In the genomic region with DNA sequence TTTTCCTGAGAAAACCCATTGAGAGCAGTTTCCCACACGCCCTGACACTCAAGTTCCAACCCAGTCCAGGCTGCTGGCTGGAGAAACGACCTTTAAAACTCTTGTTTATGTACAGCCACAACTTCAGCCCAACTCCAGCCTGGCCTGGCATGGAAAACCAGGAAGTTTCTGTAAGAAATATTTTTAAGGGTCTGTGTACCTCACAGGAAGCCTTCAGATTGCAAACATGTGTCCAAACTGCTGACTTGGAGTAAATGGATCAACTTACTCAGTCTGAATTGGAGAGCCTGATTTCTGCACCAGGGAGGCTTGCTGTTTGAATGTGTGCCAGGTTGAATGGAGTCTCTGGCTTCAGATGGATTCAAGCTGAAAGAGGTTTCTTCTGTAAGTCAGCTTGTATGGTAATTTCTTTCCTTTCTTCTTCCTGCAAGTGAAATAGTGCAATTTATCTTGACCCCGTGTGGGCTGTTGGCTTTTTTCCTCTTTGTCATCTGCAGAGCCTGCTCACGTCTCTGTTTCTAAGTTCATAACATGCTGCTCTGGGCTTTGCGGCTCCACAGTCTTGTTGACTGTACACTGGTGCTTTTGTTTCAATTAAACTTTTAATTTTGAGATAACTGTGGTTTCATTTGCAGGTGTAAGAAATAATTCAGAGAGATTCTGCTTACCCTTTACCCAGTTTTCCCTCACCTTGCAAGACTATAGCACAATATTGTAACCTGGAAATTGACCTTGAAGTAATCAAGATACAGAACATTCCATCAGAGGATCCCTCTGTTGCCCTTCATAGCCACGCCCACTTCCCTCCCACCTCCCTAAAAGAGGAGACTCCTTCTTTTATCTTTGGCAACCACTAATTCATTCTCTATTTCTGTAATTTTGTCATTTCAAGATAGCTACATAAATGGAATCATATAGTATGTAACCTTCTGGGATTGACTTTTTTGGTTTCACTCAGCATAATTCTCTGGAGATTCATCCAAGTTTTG, we compare ENCODE assay signal across 20 cellular contexts.
DNase-seq lines count a peak whose midpoint lies in the region; TF ChIP-seq lines count a peak whose summit lies in the region.
"Had no signal": no experiment of that assay in that cellular context is flagged by ENCODE, and none has a peak within 500 bp of the region (broad histone marks: within the 10 kb centered on the region; RNA-seq: fewer than 3 reads in every experiment).

No MANE protein-coding gene starts in this region.

- intact Hi-C loops in testis (cut with DNase I; ENCODE audit: low total_unique reads) = no loop called here

- peak; percentile 57 for DNase-seq in fibroblast of gingiva (ENCODE audit: low read depth)
- peak; percentile 26 for DNase-seq in left kidney (ENCODE audit: low read depth, low spot score)
- peak; percentile 64 for DNase-seq in testis
- no peak for DNase-seq in H4 (ENCODE audit: low spot score)
- DNase-seq in smooth muscle cell (lab: John Stamatoyannopoulos, UW; ENCODE audit: unreplicated experiment) = no peak
- no peak for DNase-seq in T-helper 2 cell treated with Interferon-gamma antibody and Interleukin-4, amounts not matched to agents 5 μg/mL and 100 μg/mL, for 36 hours (ENCODE audit: low spot score)
- DNase-seq: activated CD8-positive, alpha-beta T cell treated with anti-CD3 and anti-CD28 coated beads for 36 hours; activated T-cell treated with anti-CD3 and anti-CD28 coated beads, Interleukin-2, amount 50 U/mL, for 48 hours; DMS153; effector CD8-positive, alpha-beta T cell; KBM-7; NCI-H226; NK-92 treated with Interleukin-12 subunit alpha and Interleukin-12 subunit beta, amount 100 ng/mL, for 24 hours; substantia nigra had no signal

- no peak overlapping the region for H3K4me3 ChIP-seq in HEK293 (ENCODE audit: low read depth, low read length)
- no peak overlapping the region for H3K4me3 ChIP-seq in testis
- H3K4me3 ChIP-seq in smooth muscle cell = no peak overlapping the region
- H3K4me3 ChIP-seq: cardiac muscle cell, lung had no signal

- H3K4me1 ChIP-seq in HEK293 (ENCODE audit: control insufficient read depth, insufficient read depth, low read length) (no peaks in the 10 kb centered on the region), testis (peaks cover 25% of the 10 kb centered on the region), smooth muscle cell (ENCODE audit: low read depth) (peaks cover 6% of the 10 kb centered on the region)

- H3K9ac ChIP-seq in smooth muscle cell (ENCODE audit: low read depth) = no peak overlapping the region

- H3K27me3 ChIP-seq in testis (no peaks in the 10 kb centered on the region), smooth muscle cell (ENCODE audit: low read depth) (peaks cover 11% of the 10 kb centered on the region)
- H3K27me3 ChIP-seq: cardiac muscle cell had no signal

- H3K27ac ChIP-seq in HEK293 (ENCODE audit: extremely low read depth, low read depth, low read length) (no peak overlapping the region), testis (peak overlapping the region; percentile 2 to 23), smooth muscle cell (ENCODE audit: low read depth) (no peak overlapping the region)
- H3K27ac ChIP-seq: C4-2B, cardiac muscle cell had no signal

- no peak for TF ChIP-seq CTCF in HEK293 (tag by site-specific recombination; IDR thresholded peaks at IDR 0.05)
- no peak for TF ChIP-seq CTCF in testis (IDR thresholded peaks at IDR 0.05)
- no peak for TF ChIP-seq CTCF in smooth muscle cell (IDR thresholded peaks at IDR 0.05; ENCODE audit: borderline replicate concordance, insufficient read depth, poor library complexity, severe bottlenecking)

- H3F3A ChIP-seq in smooth muscle cell (ENCODE audit: low read depth) = no peaks in the 10 kb centered on the region

- no peaks in the 10 kb centered on the region for H4K20me1 ChIP-seq in smooth muscle cell (ENCODE audit: low read depth)

- H3K9me3 ChIP-seq in HEK293 (ENCODE audit: control insufficient read depth, insufficient read depth, low read depth, low read length) (no peaks in the 10 kb centered on the region), testis (no peaks in the 10 kb centered on the region), smooth muscle cell (replicated peaks; ENCODE audit: low read depth) (no peaks in the 10 kb centered on the region)

- no peak overlapping the region for H3K4me2 ChIP-seq in smooth muscle cell

- no peaks in the 10 kb centered on the region for H3K4me1 Mint-ChIP-seq in T-helper 2 cell treated with Interferon-gamma antibody and Interleukin-4, amounts not matched to agents 5 μg/mL and 100 μg/mL, for 36 hours (ENCODE audit: low read depth)

- POLR2A ChIA-PET in HEK293 (lab: Yijun Ruan, JAX) = no interaction called here

- CTCF ChIA-PET in HEK293 (lab: Yijun Ruan, JAX) = interaction anchor here (1.4 kb wide), 1 partner anchor 81 kb away, joined by 4 read pairs; no protein-coding TSS in a partner anchor

- no peaks in the 10 kb centered on the region for H3K36me3 Mint-ChIP-seq in T-helper 2 cell treated with Interferon-gamma antibody and Interleukin-4, amounts not matched to agents 5 μg/mL and 100 μg/mL, for 36 hours (ENCODE audit: low read depth)
- H3K36me3 Mint-ChIP-seq: activated naive CD4-positive, alpha-beta T cell treated with anti-CD3 and anti-CD28 coated beads, Interleukin-2, amount 50 U/mL, for 72 hours; WTC11 had no signal

- no peak overlapping the region for H3K27ac Mint-ChIP-seq in T-helper 2 cell treated with Interferon-gamma antibody and Interleukin-4, amounts not matched to agents 5 μg/mL and 100 μg/mL, for 36 hours
- H3K27ac Mint-ChIP-seq: activated CD8-positive, alpha-beta T cell treated with anti-CD3 and anti-CD28 coated beads for 36 hours; activated naive CD4-positive, alpha-beta T cell treated with anti-CD3 and anti-CD28 coated beads, Interleukin-2, amount 50 U/mL, for 72 hours; WTC11 had no signal

- no peak overlapping the region for H3K4me3 Mint-ChIP-seq in T-helper 2 cell treated with Interferon-gamma antibody and Interleukin-4, amounts not matched to agents 5 μg/mL and 100 μg/mL, for 36 hours
- H3K4me3 Mint-ChIP-seq: activated CD8-positive, alpha-beta T cell treated with anti-CD3 and anti-CD28 coated beads for 36 hours; WTC11 had no signal

- H3K36me3 ChIP-seq in HEK293 (ENCODE audit: control insufficient read depth in 2 of 2, insufficient read depth in 1 of 2, low read length in 2 of 2) = no peaks in the 10 kb centered on the region
- no peaks in the 10 kb centered on the region for H3K36me3 ChIP-seq in testis (ENCODE audit: low read depth, missing control alignments)
- no peaks in the 10 kb centered on the region for H3K36me3 ChIP-seq in smooth muscle cell (ENCODE audit: low read depth)
- H3K36me3 ChIP-seq: cardiac muscle cell had no signal

- H3K27me3 Mint-ChIP-seq in T-helper 2 cell treated with Interferon-gamma antibody and Interleukin-4, amounts not matched to agents 5 μg/mL and 100 μg/mL, for 36 hours (ENCODE audit: low read depth) = peaks cover 11% of the 10 kb centered on the region

- WGBS in testis, 2 donors = 12 to 16% methylated on average over 6 of the region's 6 CpGs
- whole genome bisulfite sequencing in smooth muscle cell (ENCODE audit: low lambda C conversion rate) = 60% methylated on average over 6 of the region's 6 CpGs

- no peak for TF ChIP-seq POLR2A in testis (IDR thresholded peaks at IDR 0.05)

- no peak overlapping the region for H2AFZ ChIP-seq in smooth muscle cell (ENCODE audit: low read depth)

- no peaks in the 10 kb centered on the region for H3K79me2 ChIP-seq in smooth muscle cell (ENCODE audit: low read depth)

- no peaks in the 10 kb centered on the region for H3K9me3 Mint-ChIP-seq in T-helper 2 cell treated with Interferon-gamma antibody and Interleukin-4, amounts not matched to agents 5 μg/mL and 100 μg/mL, for 36 hours
- H3K9me3 Mint-ChIP-seq: activated CD8-positive, alpha-beta T cell treated with anti-CD3 and anti-CD28 coated beads for 36 hours had no signal

TF ChIP-seq in HEK293, 187 proteins besides CTCF, POLR2A, EP300 and RAD21:
- no peak for TF ChIP-seq SP2 (tag by site-specific recombination; IDR thresholded peaks at IDR 0.05)
- TF ChIP-seq, protein P1, sequence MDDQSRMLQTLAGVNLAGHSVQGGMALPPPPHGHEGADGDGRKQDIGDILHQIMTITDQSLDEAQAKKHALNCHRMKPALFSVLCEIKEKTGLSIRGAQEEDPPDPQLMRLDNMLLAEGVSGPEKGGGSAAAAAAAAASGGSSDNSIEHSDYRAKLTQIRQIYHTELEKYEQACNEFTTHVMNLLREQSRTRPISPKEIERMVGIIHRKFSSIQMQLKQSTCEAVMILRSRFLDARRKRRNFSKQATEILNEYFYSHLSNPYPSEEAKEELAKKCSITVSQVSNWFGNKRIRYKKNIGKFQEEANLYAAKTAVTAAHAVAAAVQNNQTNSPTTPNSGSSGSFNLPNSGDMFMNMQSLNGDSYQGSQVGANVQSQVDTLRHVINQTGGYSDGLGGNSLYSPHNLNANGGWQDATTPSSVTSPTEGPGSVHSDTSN (CRISPR knock-in tag; IDR thresholded peaks at IDR 0.05) = no peak
- peak; percentile 31; the same call in 1 of the 2 replicates for TF ChIP-seq ZBTB17 (tag by site-specific recombination; IDR thresholded peaks at IDR 0.05)
- TF ChIP-seq ZNF514 (tag by site-specific recombination; IDR thresholded peaks at IDR 0.05) = no peak
- no peak for TF ChIP-seq MEIS1 (CRISPR knock-in tag; IDR thresholded peaks at IDR 0.05; ENCODE audit: borderline replicate concordance)
- no peak for TF ChIP-seq KLF10 (tag by site-specific recombination; IDR thresholded peaks at IDR 0.05)
- TF ChIP-seq ZNF175 (tag by site-specific recombination; IDR thresholded peaks at IDR 0.05) = no peak
- no peak for TF ChIP-seq ZNF670 (tag by site-specific recombination; IDR thresholded peaks at IDR 0.05; ENCODE audit: low read depth)
- no peak for TF ChIP-seq ZNF221 (tag by site-specific recombination; IDR thresholded peaks at IDR 0.05; ENCODE audit: borderline replicate concordance)

Comparison
In these comparisons a context has a peak if more than half of its experiments do, and no peak if none do; other contexts are left out.
1. H3K27ac ChIP-seq: peak in testis (2 of 2); none in HEK293 (single experiment) and smooth muscle cell (single experiment).
2. DNase-seq: peak in fibroblast of gingiva (single experiment), left kidney (single experiment) and testis (single experiment); none in H4 (single experiment), smooth muscle cell (single experiment) and T-helper 2 cell treated with Interferon-gamma antibody and Interleukin-4, amounts not matched to agents 5 μg/mL and 100 μg/mL, for 36 hours (single experiment).